ENCODE assay signal across 8 cellular contexts in the genomic region with DNA sequence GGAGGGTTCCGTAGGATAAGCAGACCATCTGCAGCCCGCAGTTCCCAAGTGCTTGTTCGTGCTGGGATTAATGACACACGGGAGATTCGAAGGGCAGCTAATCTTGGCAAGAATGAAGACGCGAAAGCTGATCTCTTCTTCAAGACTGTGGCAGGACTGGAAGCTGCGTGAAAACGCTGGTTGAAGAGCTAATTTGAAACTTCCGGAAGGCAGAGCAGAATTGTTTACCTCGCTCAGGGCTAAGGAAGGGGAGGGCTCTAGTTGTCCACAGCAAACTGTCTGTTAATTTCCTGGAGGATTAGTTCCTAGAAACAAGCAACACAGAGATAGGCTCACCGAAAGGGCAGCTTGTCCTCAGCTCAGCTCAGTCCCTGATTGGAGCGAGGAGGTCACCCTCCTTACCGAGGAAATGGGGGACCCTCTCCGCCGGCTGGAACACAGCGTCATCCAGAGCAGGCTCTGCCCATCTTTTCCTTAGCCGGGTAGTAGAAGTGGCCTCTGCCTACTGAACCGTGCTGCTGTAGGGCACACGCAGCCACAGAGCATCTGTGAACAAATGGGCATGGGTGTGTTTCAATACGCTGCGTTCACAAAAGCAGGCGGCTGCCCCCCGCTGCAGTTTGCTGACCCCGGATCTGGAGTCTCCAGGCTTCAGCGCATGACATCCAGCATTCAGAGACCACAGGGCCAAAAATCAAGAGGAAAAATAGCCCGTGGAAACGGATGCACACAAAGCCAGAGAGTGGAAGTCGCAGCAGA. TPM values are rescaled to one million over a fixed set of nuclear protein-coding genes. Genes with fewer than 3 reads are reported as not detected.
DNase-seq lines count a peak whose midpoint lies in the region; ATAC-seq and TF ChIP-seq lines count a peak whose summit lies in the region.

No MANE protein-coding gene starts in this region.

- no peaks in the 10 kb centered on the region for H3K27me3 Mint-ChIP-seq in activated T-cell treated with anti-CD3 and anti-CD28 coated beads, Interleukin-2, amount 50 U/mL, for 4 hours (ENCODE audit: low read depth)
- no peaks in the 10 kb centered on the region for H3K27me3 Mint-ChIP-seq in progenitor cell of endocrine pancreas

- no peaks in the 10 kb centered on the region for H3K9me3 Mint-ChIP-seq in activated T-cell treated with anti-CD3 and anti-CD28 coated beads, Interleukin-2, amount 50 U/mL, for 4 hours
- peaks cover 8% of the 10 kb centered on the region for H3K9me3 Mint-ChIP-seq in progenitor cell of endocrine pancreas (ENCODE audit: low read depth)

- peaks cover 27% of the 10 kb centered on the region for H3K4me1 Mint-ChIP-seq in activated T-cell treated with anti-CD3 and anti-CD28 coated beads, Interleukin-2, amount 50 U/mL, for 4 hours (ENCODE audit: low read depth)
- peaks cover 5% of the 10 kb centered on the region for H3K4me1 Mint-ChIP-seq in progenitor cell of endocrine pancreas (ENCODE audit: low read depth)

- H3K36me3 Mint-ChIP-seq in activated T-cell treated with anti-CD3 and anti-CD28 coated beads, Interleukin-2, amount 50 U/mL, for 4 hours (ENCODE audit: insufficient read depth), result no peaks in the 10 kb centered on the region
- H3K36me3 Mint-ChIP-seq in progenitor cell of endocrine pancreas (ENCODE audit: insufficient read depth), result peaks cover 3% of the 10 kb centered on the region

- TF ChIP-seq CTCF in foreskin fibroblast (IDR thresholded peaks at IDR 0.05; ENCODE audit: low read depth, low read length) (no peak), progenitor cell of endocrine pancreas (IDR thresholded peaks at IDR 0.05; ENCODE audit: unreplicated experiment) (no peak)

- H3K4me3 ChIP-seq in foreskin fibroblast (ENCODE audit: low read depth in 1 of 2, low read length in 2 of 2), result peak overlapping the region; percentile 32

- H3K27ac Mint-ChIP-seq in progenitor cell of endocrine pancreas, result no peak overlapping the region

- peak; percentile 81 to 90 for ATAC-seq in activated T-cell treated with anti-CD3 and anti-CD28 coated beads, Interleukin-2, amount 50 U/mL, for 4 hours
- ATAC-seq in GM21447 (IDR thresholded peaks at IDR 0.05; ENCODE audit: unreplicated experiment), result no peak
- ATAC-seq in GM19328 (IDR thresholded peaks at IDR 0.05; ENCODE audit: unreplicated experiment), result no peak

- DNase-seq in EH (ENCODE audit: low read depth) (peak; percentile 74), NCI-H2029 (lab: John Stamatoyannopoulos, UW) (peak; percentile 48), foreskin fibroblast (peak; percentile 36 to 70), progenitor cell of endocrine pancreas (ENCODE audit: low spot score, unreplicated experiment) (no peak), COR-L47 (lab: John Stamatoyannopoulos, UW) (no peak)
- DNase-seq in activated T-cell treated with anti-CD3 and anti-CD28 coated beads, Interleukin-2, amount 50 U/mL, for 4 hours, result no peak

- H3K4me3 Mint-ChIP-seq in activated T-cell treated with anti-CD3 and anti-CD28 coated beads, Interleukin-2, amount 50 U/mL, for 4 hours, result peak overlapping the region; percentile 77
- peak overlapping the region; percentile 61 for H3K4me3 Mint-ChIP-seq in progenitor cell of endocrine pancreas (ENCODE audit: low read depth)

RNA-seq across cellular contexts. Expression of gene BAIAP2, which starts 16.7 kb away (rescaled TPM):
- total RNA-seq in activated T-cell treated with anti-CD3 and anti-CD28 coated beads, Interleukin-2, amount 50 U/mL, for 4 hours, result 1 to 10 TPM; 4.7 to 9.2 (median 7.4) TPM
- 37.6 and 40.4 TPM in 2 replicates for total RNA-seq in progenitor cell of endocrine pancreas

RNA-seq across cellular contexts. Expression of gene CHMP6, which starts 26.6 kb away (rescaled TPM):
- total RNA-seq in activated T-cell treated with anti-CD3 and anti-CD28 coated beads, Interleukin-2, amount 50 U/mL, for 4 hours, result 10 to 100 TPM; 35.7 to 42.4 (median 42.1) TPM
- total RNA-seq in progenitor cell of endocrine pancreas, result 26.1 and 27.8 TPM in 2 replicates

Comparison
In these comparisons a context has a peak if more than half of its experiments do, and no peak if none do; other contexts are left out.
1. DNase-seq: peak in EH (single experiment), NCI-H2029 (single experiment) and foreskin fibroblast (2 of 2); none in activated T-cell treated with anti-CD3 and anti-CD28 coated beads, Interleukin-2, amount 50 U/mL, for 4 hours (single experiment), progenitor cell of endocrine pancreas (single experiment) and COR-L47 (single experiment).
2. ATAC-seq: peak in activated T-cell treated with anti-CD3 and anti-CD28 coated beads, Interleukin-2, amount 50 U/mL, for 4 hours (2 of 2); none in GM21447 (single experiment) and GM19328 (single experiment).